1 cellular context compared by ENCODE assay signal in the genomic region with DNA sequence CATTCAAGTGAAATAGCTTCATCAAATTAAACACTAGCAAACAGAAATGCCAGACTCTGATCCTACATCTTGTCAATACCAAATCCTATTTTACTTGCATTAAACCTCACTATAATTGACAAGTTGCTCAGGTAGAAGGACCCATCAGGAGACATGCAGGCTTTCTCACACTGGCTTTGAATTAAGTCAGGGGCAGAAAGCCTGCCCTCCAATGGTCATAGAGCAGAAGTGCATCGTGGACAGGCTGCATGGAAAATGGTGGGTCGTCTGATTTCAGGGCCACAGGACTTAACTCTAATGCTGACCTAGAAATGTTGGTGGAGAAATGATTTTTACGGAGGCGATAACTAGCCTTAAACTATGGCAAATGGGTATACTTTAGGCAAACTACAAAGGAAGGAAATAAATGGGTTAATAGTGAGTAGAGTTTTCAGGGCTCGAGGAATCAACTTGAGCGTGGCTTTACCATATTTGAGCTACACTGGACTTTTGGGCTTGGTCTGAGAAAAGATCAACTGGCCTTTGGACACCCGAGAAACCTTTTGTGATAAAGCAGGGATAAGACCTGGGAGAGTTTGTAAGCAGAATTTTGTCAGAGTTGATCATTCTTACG.
TF ChIP-seq lines count a peak whose summit lies in the region.

No MANE protein-coding gene starts in this region.

TF ChIP-seq in GM23338, 12 proteins besides CTCF, POLR2A, EP300 and RAD21 (continued from another document):
- TF ChIP-seq, protein P1, sequence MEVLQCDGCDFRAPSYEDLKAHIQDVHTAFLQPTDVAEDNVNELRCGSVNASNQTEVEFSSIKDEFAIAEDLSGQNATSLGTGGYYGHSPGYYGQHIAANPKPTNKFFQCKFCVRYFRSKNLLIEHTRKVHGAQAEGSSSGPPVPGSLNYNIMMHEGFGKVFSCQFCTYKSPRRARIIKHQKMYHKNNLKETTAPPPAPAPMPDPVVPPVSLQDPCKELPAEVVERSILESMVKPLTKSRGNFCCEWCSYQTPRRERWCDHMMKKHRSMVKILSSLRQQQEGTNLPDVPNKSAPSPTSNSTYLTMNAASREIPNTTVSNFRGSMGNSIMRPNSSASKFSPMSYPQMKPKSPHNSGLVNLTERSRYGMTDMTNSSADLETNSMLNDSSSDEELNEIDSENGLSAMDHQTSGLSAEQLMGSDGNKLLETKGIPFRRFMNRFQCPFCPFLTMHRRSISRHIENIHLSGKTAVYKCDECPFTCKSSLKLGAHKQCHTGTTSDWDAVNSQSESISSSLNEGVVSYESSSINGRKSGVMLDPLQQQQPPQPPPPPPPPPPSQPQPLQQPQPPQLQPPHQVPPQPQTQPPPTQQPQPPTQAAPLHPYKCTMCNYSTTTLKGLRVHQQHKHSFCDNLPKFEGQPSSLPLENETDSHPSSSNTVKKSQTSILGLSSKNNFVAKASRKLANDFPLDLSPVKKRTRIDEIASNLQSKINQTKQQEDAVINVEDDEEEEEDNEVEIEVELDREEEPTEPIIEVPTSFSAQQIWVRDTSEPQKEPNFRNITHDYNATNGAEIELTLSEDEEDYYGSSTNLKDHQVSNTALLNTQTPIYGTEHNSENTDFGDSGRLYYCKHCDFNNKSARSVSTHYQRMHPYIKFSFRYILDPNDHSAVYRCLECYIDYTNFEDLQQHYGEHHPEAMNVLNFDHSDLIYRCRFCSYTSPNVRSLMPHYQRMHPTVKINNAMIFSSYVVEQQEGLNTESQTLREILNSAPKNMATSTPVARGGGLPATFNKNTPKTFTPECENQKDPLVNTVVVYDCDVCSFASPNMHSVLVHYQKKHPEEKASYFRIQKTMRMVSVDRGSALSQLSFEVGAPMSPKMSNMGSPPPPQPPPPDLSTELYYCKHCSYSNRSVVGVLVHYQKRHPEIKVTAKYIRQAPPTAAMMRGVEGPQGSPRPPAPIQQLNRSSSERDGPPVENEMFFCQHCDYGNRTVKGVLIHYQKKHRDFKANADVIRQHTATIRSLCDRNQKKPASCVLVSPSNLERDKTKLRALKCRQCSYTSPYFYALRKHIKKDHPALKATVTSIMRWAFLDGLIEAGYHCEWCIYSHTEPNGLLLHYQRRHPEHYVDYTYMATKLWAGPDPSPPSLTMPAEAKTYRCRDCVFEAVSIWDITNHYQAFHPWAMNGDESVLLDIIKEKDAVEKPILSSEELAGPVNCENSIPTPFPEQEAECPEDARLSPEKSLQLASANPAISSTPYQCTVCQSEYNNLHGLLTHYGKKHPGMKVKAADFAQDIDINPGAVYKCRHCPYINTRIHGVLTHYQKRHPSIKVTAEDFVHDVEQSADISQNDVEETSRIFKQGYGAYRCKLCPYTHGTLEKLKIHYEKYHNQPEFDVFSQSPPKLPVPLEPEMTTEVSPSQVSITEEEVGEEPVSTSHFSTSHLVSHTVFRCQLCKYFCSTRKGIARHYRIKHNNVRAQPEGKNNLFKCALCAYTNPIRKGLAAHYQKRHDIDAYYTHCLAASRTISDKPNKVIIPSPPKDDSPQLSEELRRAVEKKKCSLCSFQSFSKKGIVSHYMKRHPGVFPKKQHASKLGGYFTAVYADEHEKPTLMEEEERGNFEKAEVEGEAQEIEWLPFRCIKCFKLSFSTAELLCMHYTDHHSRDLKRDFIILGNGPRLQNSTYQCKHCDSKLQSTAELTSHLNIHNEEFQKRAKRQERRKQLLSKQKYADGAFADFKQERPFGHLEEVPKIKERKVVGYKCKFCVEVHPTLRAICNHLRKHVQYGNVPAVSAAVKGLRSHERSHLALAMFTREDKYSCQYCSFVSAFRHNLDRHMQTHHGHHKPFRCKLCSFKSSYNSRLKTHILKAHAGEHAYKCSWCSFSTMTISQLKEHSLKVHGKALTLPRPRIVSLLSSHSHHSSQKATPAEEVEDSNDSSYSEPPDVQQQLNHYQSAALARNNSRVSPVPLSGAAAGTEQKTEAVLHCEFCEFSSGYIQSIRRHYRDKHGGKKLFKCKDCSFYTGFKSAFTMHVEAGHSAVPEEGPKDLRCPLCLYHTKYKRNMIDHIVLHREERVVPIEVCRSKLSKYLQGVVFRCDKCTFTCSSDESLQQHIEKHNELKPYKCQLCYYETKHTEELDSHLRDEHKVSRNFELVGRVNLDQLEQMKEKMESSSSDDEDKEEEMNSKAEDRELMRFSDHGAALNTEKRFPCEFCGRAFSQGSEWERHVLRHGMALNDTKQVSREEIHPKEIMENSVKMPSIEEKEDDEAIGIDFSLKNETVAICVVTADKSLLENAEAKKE (CRISPR knock-in tag; IDR thresholded peaks at IDR 0.05) = no peak
- TF ChIP-seq, protein P2, sequence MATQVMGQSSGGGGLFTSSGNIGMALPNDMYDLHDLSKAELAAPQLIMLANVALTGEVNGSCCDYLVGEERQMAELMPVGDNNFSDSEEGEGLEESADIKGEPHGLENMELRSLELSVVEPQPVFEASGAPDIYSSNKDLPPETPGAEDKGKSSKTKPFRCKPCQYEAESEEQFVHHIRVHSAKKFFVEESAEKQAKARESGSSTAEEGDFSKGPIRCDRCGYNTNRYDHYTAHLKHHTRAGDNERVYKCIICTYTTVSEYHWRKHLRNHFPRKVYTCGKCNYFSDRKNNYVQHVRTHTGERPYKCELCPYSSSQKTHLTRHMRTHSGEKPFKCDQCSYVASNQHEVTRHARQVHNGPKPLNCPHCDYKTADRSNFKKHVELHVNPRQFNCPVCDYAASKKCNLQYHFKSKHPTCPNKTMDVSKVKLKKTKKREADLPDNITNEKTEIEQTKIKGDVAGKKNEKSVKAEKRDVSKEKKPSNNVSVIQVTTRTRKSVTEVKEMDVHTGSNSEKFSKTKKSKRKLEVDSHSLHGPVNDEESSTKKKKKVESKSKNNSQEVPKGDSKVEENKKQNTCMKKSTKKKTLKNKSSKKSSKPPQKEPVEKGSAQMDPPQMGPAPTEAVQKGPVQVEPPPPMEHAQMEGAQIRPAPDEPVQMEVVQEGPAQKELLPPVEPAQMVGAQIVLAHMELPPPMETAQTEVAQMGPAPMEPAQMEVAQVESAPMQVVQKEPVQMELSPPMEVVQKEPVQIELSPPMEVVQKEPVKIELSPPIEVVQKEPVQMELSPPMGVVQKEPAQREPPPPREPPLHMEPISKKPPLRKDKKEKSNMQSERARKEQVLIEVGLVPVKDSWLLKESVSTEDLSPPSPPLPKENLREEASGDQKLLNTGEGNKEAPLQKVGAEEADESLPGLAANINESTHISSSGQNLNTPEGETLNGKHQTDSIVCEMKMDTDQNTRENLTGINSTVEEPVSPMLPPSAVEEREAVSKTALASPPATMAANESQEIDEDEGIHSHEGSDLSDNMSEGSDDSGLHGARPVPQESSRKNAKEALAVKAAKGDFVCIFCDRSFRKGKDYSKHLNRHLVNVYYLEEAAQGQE (IDR thresholded peaks at IDR 0.05; ENCODE audit: unreplicated experiment) = no peak
- TF ChIP-seq, protein P3, sequence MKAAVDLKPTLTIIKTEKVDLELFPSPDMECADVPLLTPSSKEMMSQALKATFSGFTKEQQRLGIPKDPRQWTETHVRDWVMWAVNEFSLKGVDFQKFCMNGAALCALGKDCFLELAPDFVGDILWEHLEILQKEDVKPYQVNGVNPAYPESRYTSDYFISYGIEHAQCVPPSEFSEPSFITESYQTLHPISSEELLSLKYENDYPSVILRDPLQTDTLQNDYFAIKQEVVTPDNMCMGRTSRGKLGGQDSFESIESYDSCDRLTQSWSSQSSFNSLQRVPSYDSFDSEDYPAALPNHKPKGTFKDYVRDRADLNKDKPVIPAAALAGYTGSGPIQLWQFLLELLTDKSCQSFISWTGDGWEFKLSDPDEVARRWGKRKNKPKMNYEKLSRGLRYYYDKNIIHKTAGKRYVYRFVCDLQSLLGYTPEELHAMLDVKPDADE (IDR thresholded peaks at IDR 0.05) = no peak
- no peak for TF ChIP-seq EZH2 (IDR thresholded peaks at IDR 0.05; ENCODE audit: low read depth, unreplicated experiment)
- no peak for TF ChIP-seq CREB1 (CRISPR knock-in tag; IDR thresholded peaks at IDR 0.05; ENCODE audit: low read depth)
- no peak for TF ChIP-seq ZNF331 (CRISPR knock-in tag; IDR thresholded peaks at IDR 0.05; ENCODE audit: low read depth)
- TF ChIP-seq ZNF114 (CRISPR knock-in tag; IDR thresholded peaks at IDR 0.05) = no peak
- no peak for TF ChIP-seq STAT1 (IDR thresholded peaks at IDR 0.05; ENCODE audit: unreplicated experiment)
- no peak for TF ChIP-seq JUNB (IDR thresholded peaks at IDR 0.05; ENCODE audit: unreplicated experiment)
- TF ChIP-seq NANOG (IDR thresholded peaks at IDR 0.05; ENCODE audit: borderline replicate concordance) = no peak
